ENCODE assay signal across 15 cellular contexts in the genomic region with DNA sequence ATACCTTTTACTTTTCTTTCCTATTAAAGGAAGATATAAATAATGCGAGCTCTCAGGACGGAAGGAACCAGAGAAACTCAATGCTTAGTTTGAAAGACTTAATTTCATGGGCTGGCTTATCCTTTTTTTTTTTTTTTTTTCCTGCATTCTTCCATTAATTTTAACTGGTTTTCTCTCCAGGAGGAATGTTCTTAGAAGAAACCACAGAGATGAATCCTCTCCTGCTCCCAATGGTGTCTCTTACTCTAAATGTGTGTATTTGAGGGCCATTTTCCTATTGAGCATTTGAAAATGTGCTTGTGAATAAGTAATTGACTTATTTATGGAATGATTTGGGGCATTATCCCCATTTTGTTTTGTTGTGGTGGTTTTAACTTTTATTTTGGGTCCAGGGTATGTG.
"Had no signal": no experiment of that assay in that cellular context is flagged by ENCODE, and none has a peak within 500 bp of the region (broad histone marks: within the 10 kb centered on the region; RNA-seq: fewer than 3 reads in every experiment).

No MANE protein-coding gene starts in this region.

- H3K4me3 ChIP-seq: body of pancreas, dorsolateral prefrontal cortex, left lung, psoas muscle, upper lobe of right lung had no signal

- DNase-seq: activated CD4-positive, alpha-beta T cell treated with anti-CD3 and anti-CD28 coated beads for 1 hour; activated CD8-positive, alpha-beta memory T cell treated with anti-CD3 and anti-CD28 coated beads, Interleukin-2, amount 10 ng/mL, durations not matched to agents 7 days and 5 days; body of pancreas; central memory CD4-positive, alpha-beta T cell; dorsolateral prefrontal cortex; erythroblast; foreskin melanocyte; glutamatergic neuron; psoas muscle; small intestine; SW 1271 had no signal

- H3K36me3 ChIP-seq: left lung, upper lobe of right lung had no signal

- H3K4me3 Mint-ChIP-seq: activated CD8-positive, alpha-beta memory T cell treated with anti-CD3 and anti-CD28 coated beads, Interleukin-2, amount 10 ng/mL, durations not matched to agents 7 days and 5 days had no signal

- H3K27me3 ChIP-seq: body of pancreas, upper lobe of right lung had no signal

- H3K27ac ChIP-seq: body of pancreas, dorsolateral prefrontal cortex, left lung, psoas muscle, upper lobe of right lung, VCaP had no signal

- H3K27ac Mint-ChIP-seq: activated CD8-positive, alpha-beta memory T cell treated with anti-CD3 and anti-CD28 coated beads, Interleukin-2, amount 10 ng/mL, durations not matched to agents 7 days and 5 days had no signal

- H3K36me3 Mint-ChIP-seq: activated CD8-positive, alpha-beta memory T cell treated with anti-CD3 and anti-CD28 coated beads, Interleukin-2, amount 10 ng/mL, durations not matched to agents 7 days and 5 days had no signal

- ATAC-seq: activated CD8-positive, alpha-beta memory T cell treated with anti-CD3 and anti-CD28 coated beads, Interleukin-2, amount 10 ng/mL, durations not matched to agents 7 days and 5 days; body of pancreas had no signal

- FAIRE-seq: colon, small intestine had no signal

- H3K27me3 Mint-ChIP-seq: activated CD8-positive, alpha-beta memory T cell treated with anti-CD3 and anti-CD28 coated beads, Interleukin-2, amount 10 ng/mL, durations not matched to agents 7 days and 5 days had no signal

- H3K4me1 Mint-ChIP-seq: activated CD8-positive, alpha-beta memory T cell treated with anti-CD3 and anti-CD28 coated beads, Interleukin-2, amount 10 ng/mL, durations not matched to agents 7 days and 5 days had no signal

- H3K4me1 ChIP-seq: left lung, psoas muscle, upper lobe of right lung had no signal

- H3K9me3 ChIP-seq: body of pancreas, left lung, psoas muscle, upper lobe of right lung had no signal
